8 cellular contexts compared by ENCODE assay signal in genomic region chr1:157773723-157774350, GRCh38. TPM values are rescaled to one million over a fixed set of nuclear protein-coding genes. Genes with fewer than 3 reads are reported as not detected.
DNase-seq lines count a peak whose midpoint lies in the region; ATAC-seq and TF ChIP-seq lines count a peak whose summit lies in the region.

No MANE protein-coding gene starts in this region.

- H3K14ac ChIP-seq in trophoblast cell (ENCODE audit: low read length), result no peak overlapping the region

- no peaks in the 10 kb centered on the region for H3K9me3 Mint-ChIP-seq in stimulated activated naive B cell treated with anti-CD40 and anti-IgM and Interleukin-4, amounts not matched to agents 10 μg/mL and 1 μg/mL and 100 μg/mL, for 72 hours
- no peaks in the 10 kb centered on the region for H3K9me3 Mint-ChIP-seq in activated T-cell treated with anti-CD3 and anti-CD28 coated beads, Interleukin-2, amount 50 U/mL, for 24 hours

- no peak overlapping the region for H4K12ac ChIP-seq in trophoblast cell (ENCODE audit: low read depth, low read length)

- H4K8ac ChIP-seq in trophoblast cell (ENCODE audit: low read depth, low read length), result no peak overlapping the region

- no peaks in the 10 kb centered on the region for H3K4me1 ChIP-seq in trophoblast cell (ENCODE audit: control insufficient read depth in 1 of 2, insufficient read depth in 2 of 2, low read length in 2 of 2)

- H3K79me2 ChIP-seq in SU-DHL-6 (ENCODE audit: insufficient read depth, low read length) (peaks cover 80% of the 10 kb centered on the region), trophoblast cell (ENCODE audit: control insufficient read depth, insufficient read depth, low read length, poor library complexity) (no peaks in the 10 kb centered on the region)

- H2BK5ac ChIP-seq in trophoblast cell (ENCODE audit: low read depth, low read length, poor library complexity), result no peak overlapping the region

- no peak overlapping the region for H3K4ac ChIP-seq in trophoblast cell (ENCODE audit: low read depth, low read length)

- H4K91ac ChIP-seq in trophoblast cell (ENCODE audit: low read depth, low read length), result no peak overlapping the region

- peaks cover 16 to 34% of the 10 kb centered on the region in 2 donors for H3K36me3 Mint-ChIP-seq in stimulated activated naive B cell treated with anti-CD40 and anti-IgM and Interleukin-4, amounts not matched to agents 10 μg/mL and 1 μg/mL and 100 μg/mL, for 72 hours
- H3K36me3 Mint-ChIP-seq in activated T-cell treated with anti-CD3 and anti-CD28 coated beads, Interleukin-2, amount 50 U/mL, for 24 hours (ENCODE audit: low read depth), result no peaks in the 10 kb centered on the region

- WGBS in trophoblast cell (ENCODE audit: extremely low coverage, insufficient coverage, insufficient read length), result no CpG with 5 or more reads among the region's 1 CpG

- peak; percentile 49 for ATAC-seq in HG03066 (IDR thresholded peaks at IDR 0.05; ENCODE audit: low read depth, unreplicated experiment)
- peak; percentile 78 to 82 for ATAC-seq in stimulated activated naive B cell treated with anti-CD40 and anti-IgM and Interleukin-4, amounts not matched to agents 10 μg/mL and 1 μg/mL and 100 μg/mL, for 72 hours (replicated peaks)

- H3K4me3 ChIP-seq in SU-DHL-6 (ENCODE audit: insufficient read depth, low read length, poor library complexity, severe bottlenecking), result peak overlapping the region; percentile 56
- no peak overlapping the region for H3K4me3 ChIP-seq in trophoblast cell (ENCODE audit: low read depth, low read length)

- H2AK5ac ChIP-seq in trophoblast cell (ENCODE audit: low read length), result no peak overlapping the region

- H3K36me3 ChIP-seq in SU-DHL-6 (ENCODE audit: low read length) (peaks cover 32% of the 10 kb centered on the region), trophoblast cell (ENCODE audit: control insufficient read depth in 1 of 2, insufficient read depth in 2 of 2, low read length in 2 of 2) (no peaks in the 10 kb centered on the region)

- H3K27me3 ChIP-seq in SU-DHL-6 (ENCODE audit: low read length) (no peaks in the 10 kb centered on the region), trophoblast cell (ENCODE audit: insufficient read depth, low read length) (no peaks in the 10 kb centered on the region)

- DNase-seq in NK-92 treated with Interleukin-12 subunit alpha and Interleukin-12 subunit beta, amount 100 ng/mL, for 24 hours (lab: John Stamatoyannopoulos, UW), result peak; percentile 22
- no peak for DNase-seq in NK-92 (lab: John Stamatoyannopoulos, UW; ENCODE audit: unreplicated experiment)
- peak; percentile 58 for DNase-seq in stimulated activated naive B cell treated with anti-CD40 and anti-IgM and Interleukin-4, amounts not matched to agents 10 μg/mL and 1 μg/mL and 100 μg/mL, for 72 hours
- no peak for DNase-seq in activated T-cell treated with anti-CD3 and anti-CD28 coated beads, Interleukin-2, amount 50 U/mL, for 24 hours
- no peak for DNase-seq in trophoblast cell
- no peak for DNase-seq in NCI-H2196 treated with DMSO at 0.1 percent for 48 hours (lab: John Stamatoyannopoulos, UW; ENCODE audit: unreplicated experiment)

- H3K18ac ChIP-seq in trophoblast cell (ENCODE audit: low read length), result no peak overlapping the region

- H2AFZ ChIP-seq in SU-DHL-6 (ENCODE audit: low read depth, low read length, severe bottlenecking), result no peak overlapping the region
- no peak overlapping the region for H2AFZ ChIP-seq in trophoblast cell (ENCODE audit: insufficient read depth, low read length, poor library complexity)

- H3K9ac ChIP-seq in SU-DHL-6 (ENCODE audit: low read length) (peak overlapping the region; percentile 70), trophoblast cell (ENCODE audit: low read length) (no peak overlapping the region)

- peaks cover 55% of the 10 kb centered on the region for H3F3A ChIP-seq in SU-DHL-6 (ENCODE audit: insufficient read depth)

- H3K27me3 Mint-ChIP-seq in stimulated activated naive B cell treated with anti-CD40 and anti-IgM and Interleukin-4, amounts not matched to agents 10 μg/mL and 1 μg/mL and 100 μg/mL, for 72 hours, result no peaks in the 10 kb centered on the region
- H3K27me3 Mint-ChIP-seq in activated T-cell treated with anti-CD3 and anti-CD28 coated beads, Interleukin-2, amount 50 U/mL, for 24 hours, result peaks cover 12% of the 10 kb centered on the region

- peak; percentile 96 for TF ChIP-seq CTCF in SU-DHL-6 (IDR thresholded peaks at IDR 0.05; ENCODE audit: insufficient read depth, low read length, poor library complexity, severe bottlenecking)

- no peaks in the 10 kb centered on the region for H3K9me2 ChIP-seq in SU-DHL-6 (replicated peaks; ENCODE audit: insufficient read depth, low read length)

- H2BK120ac ChIP-seq in trophoblast cell (ENCODE audit: insufficient read depth, low read length, poor library complexity), result no peak overlapping the region

- no peak overlapping the region for H2BK12ac ChIP-seq in trophoblast cell (ENCODE audit: low read length)

- H3K27ac Mint-ChIP-seq in stimulated activated naive B cell treated with anti-CD40 and anti-IgM and Interleukin-4, amounts not matched to agents 10 μg/mL and 1 μg/mL and 100 μg/mL, for 72 hours, result peak overlapping the region; percentile 38
- H3K27ac Mint-ChIP-seq in activated T-cell treated with anti-CD3 and anti-CD28 coated beads, Interleukin-2, amount 50 U/mL, for 24 hours, result no peak overlapping the region

- H3K4me1 Mint-ChIP-seq in stimulated activated naive B cell treated with anti-CD40 and anti-IgM and Interleukin-4, amounts not matched to agents 10 μg/mL and 1 μg/mL and 100 μg/mL, for 72 hours, result peaks cover 49 to 81% of the 10 kb centered on the region in 2 donors
- no peaks in the 10 kb centered on the region for H3K4me1 Mint-ChIP-seq in activated T-cell treated with anti-CD3 and anti-CD28 coated beads, Interleukin-2, amount 50 U/mL, for 24 hours (ENCODE audit: low read depth)

- H3K27ac ChIP-seq in SU-DHL-6 (ENCODE audit: low read depth, low read length) (peak overlapping the region; percentile 97), trophoblast cell (ENCODE audit: low read depth, low read length) (no peak overlapping the region)

- H3K9me3 ChIP-seq in SU-DHL-6 (ENCODE audit: insufficient read depth, low read length) (no peaks in the 10 kb centered on the region), trophoblast cell (ENCODE audit: insufficient read depth, low read depth, low read length) (no peaks in the 10 kb centered on the region)

- H3K79me1 ChIP-seq in trophoblast cell (ENCODE audit: low read length), result no peaks in the 10 kb centered on the region

- H3K23ac ChIP-seq in trophoblast cell (ENCODE audit: low read length), result no peak overlapping the region

- no peaks in the 10 kb centered on the region for H4K20me1 ChIP-seq in SU-DHL-6 (ENCODE audit: low read depth, low read length)

- H3K4me2 ChIP-seq in SU-DHL-6 (ENCODE audit: low read depth, low read length, poor library complexity, severe bottlenecking) (peak overlapping the region; percentile 96), trophoblast cell (ENCODE audit: low read length) (no peak overlapping the region)

- H3K4me3 Mint-ChIP-seq in stimulated activated naive B cell treated with anti-CD40 and anti-IgM and Interleukin-4, amounts not matched to agents 10 μg/mL and 1 μg/mL and 100 μg/mL, for 72 hours, result peak overlapping the region; percentile 74 to 77
- H3K4me3 Mint-ChIP-seq in activated T-cell treated with anti-CD3 and anti-CD28 coated beads, Interleukin-2, amount 50 U/mL, for 24 hours, result no peak overlapping the region

RNA-seq across cellular contexts. Expression of gene FCRL2, which starts 3.1 kb away (rescaled TPM):
- polyA plus RNA-seq in trophoblast cell (2013), result not detected in 2 replicates

RNA-seq across cellular contexts. Expression of gene FCRL1, which starts 46.1 kb away (rescaled TPM):
- polyA plus RNA-seq in trophoblast cell (2013), result not detected in 2 replicates

Comparison
In these comparisons a context has a peak if more than half of its experiments do, and no peak if none do; other contexts are left out.
1. DNase-seq: peak in NK-92 treated with Interleukin-12 subunit alpha and Interleukin-12 subunit beta, amount 100 ng/mL, for 24 hours (single experiment) and stimulated activated naive B cell treated with anti-CD40 and anti-IgM and Interleukin-4, amounts not matched to agents 10 μg/mL and 1 μg/mL and 100 μg/mL, for 72 hours (single experiment); none in NK-92 (single experiment), activated T-cell treated with anti-CD3 and anti-CD28 coated beads, Interleukin-2, amount 50 U/mL, for 24 hours (single experiment), trophoblast cell (0 of 2) and NCI-H2196 treated with DMSO at 0.1 percent for 48 hours (single experiment).